In the genomic region with DNA sequence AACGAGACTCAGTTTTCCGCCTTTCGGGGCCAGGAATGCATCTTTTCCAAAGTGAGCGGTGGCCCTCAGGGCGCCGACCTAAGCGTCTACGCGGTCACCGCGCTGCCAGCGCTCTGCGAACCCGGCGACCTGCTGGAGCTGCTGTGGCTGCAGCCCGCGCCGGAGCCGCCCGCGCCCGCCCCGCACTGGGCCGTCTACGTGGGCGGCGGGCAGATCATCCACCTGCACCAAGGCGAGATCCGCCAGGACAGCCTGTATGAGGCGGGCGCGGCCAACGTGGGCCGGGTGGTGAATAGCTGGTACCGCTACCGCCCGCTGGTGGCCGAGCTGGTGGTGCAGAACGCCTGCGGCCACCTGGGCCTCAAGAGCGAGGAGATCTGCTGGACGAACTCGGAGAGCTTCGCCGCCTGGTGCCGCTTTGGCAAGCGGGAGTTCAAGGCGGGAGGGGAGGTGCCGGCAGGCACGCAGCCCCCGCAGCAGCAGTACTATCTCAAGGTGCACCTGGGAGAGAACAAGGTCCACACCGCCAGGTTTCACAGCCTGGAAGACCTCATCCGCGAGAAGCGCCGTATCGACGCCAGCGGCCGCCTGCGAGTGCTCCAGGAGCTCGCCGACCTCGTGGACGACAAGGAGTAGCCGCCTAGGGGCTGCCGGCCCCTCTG, we compare ENCODE assay signal across 9 cellular contexts. TPM values are rescaled to one million over a fixed set of nuclear protein-coding genes. Genes with fewer than 3 reads are reported as not detected.
DNase-seq lines count a peak whose midpoint lies in the region; ATAC-seq and TF ChIP-seq lines count a peak whose summit lies in the region.
"Had no signal": no experiment of that assay in that cellular context is flagged by ENCODE, and none has a peak within 500 bp of the region (broad histone marks: within the 10 kb centered on the region; RNA-seq: fewer than 3 reads in every experiment).

No MANE protein-coding gene starts in this region.

- H3K36me3 ChIP-seq in PC-9 (ENCODE audit: low read depth), result no peaks in the 10 kb centered on the region
- no peaks in the 10 kb centered on the region for H3K36me3 ChIP-seq in esophagus (ENCODE audit: control insufficient read depth in 2 of 2, insufficient read depth in 2 of 2, low read length in 1 of 2)
- H3K36me3 ChIP-seq in thyroid gland, result no peaks in the 10 kb centered on the region

- no peaks in the 10 kb centered on the region for H3K9me3 Mint-ChIP-seq in mesothelial cell of epicardium

- H3K4me1 ChIP-seq in PC-9 (replicated peaks; ENCODE audit: insufficient read depth) (no peaks in the 10 kb centered on the region), esophagus (ENCODE audit: control insufficient read depth in 2 of 2, insufficient read depth in 2 of 2, low read length in 1 of 2) (no peaks in the 10 kb centered on the region), thyroid gland (peaks cover 15 to 32% of the 10 kb centered on the region in 2 donors)

- DNase-seq in GM10248 (ENCODE audit: extremely low spot score) (peak; percentile 64), PC-9 (peak in 1 of 2 experiments; percentile 70), mesothelial cell of epicardium (ENCODE audit: low spot score in 2 of 2, unreplicated experiment in 2 of 2) (peak; percentile 53 to 78), thyroid gland (peak; percentile 89 to 92)

- H4K20me1 ChIP-seq in PC-9 (ENCODE audit: insufficient read depth), result no peaks in the 10 kb centered on the region

- POLR2A ChIA-PET in GM10248 (lab: Yijun Ruan, JAX), result no interaction called here
- POLR2A ChIA-PET in PC-9 (lab: Charles Lee; ENCODE audit: unreplicated experiment), result interaction anchor here (0.6 kb wide), 1 partner anchor 79 kb away, joined by 11 read pairs; no protein-coding TSS in a partner anchor

- H3K9me3 ChIP-seq in PC-9 (ENCODE audit: insufficient read depth, low read depth), result no peaks in the 10 kb centered on the region
- no peaks in the 10 kb centered on the region for H3K9me3 ChIP-seq in esophagus (ENCODE audit: control insufficient read depth in 2 of 2, insufficient read depth in 1 of 2, low read depth in 1 of 2, low read length in 1 of 2)
- H3K9me3 ChIP-seq in thyroid gland, result no peaks in the 10 kb centered on the region

- ATAC-seq in HG03520 (IDR thresholded peaks at IDR 0.05; ENCODE audit: unreplicated experiment) (peak; percentile 62), HG03039 (IDR thresholded peaks at IDR 0.05; ENCODE audit: unreplicated experiment) (no peak), HG03095 (IDR thresholded peaks at IDR 0.05; ENCODE audit: unreplicated experiment) (no peak)

- H3K9me2 ChIP-seq in PC-9 (ENCODE audit: insufficient read depth), result no peaks in the 10 kb centered on the region

- 2 to 4% methylated on average over 61 to 67 of the region's 67 CpGs for WGBS in esophagus, 2 donors
- WGBS in thyroid gland, 2 donors, result 1 to 9% methylated on average over 7 to 26 of the region's 67 CpGs

- H3K4me2 ChIP-seq in PC-9, result peak overlapping the region; percentile 71

- CTCF ChIA-PET in GM10248 (lab: Yijun Ruan, JAX) (no interaction called here), PC-9 (lab: Charles Lee) (interaction anchor here (0.5 to 1.4 kb wide), 2 partner anchors 46 to 147 kb away, joined by 3 to 6 read pairs; no protein-coding TSS in a partner anchor)

- BruUV-seq in PC-9 (replicated peaks; lab: Mats Ljungman, UMichigan), result no TSS peak

- TF ChIP-seq CTCF in GM10248 (IDR thresholded peaks at IDR 0.05; ENCODE audit: control extremely low read depth, extremely low read depth, low read depth, missing control alignments), result no peak
- TF ChIP-seq CTCF in PC-9 (conservative IDR thresholded peaks at IDR 0.05), result peak; percentile 51
- TF ChIP-seq CTCF in mesothelial cell of epicardium (IDR thresholded peaks at IDR 0.05; ENCODE audit: unreplicated experiment), result peak; percentile 72
- TF ChIP-seq CTCF in thyroid gland (IDR thresholded peaks at IDR 0.05), result peak; percentile 48 to 81 (median 62)

- H3K4me3 Mint-ChIP-seq in mesothelial cell of epicardium, result peak overlapping the region; percentile 72

- no peaks in the 10 kb centered on the region for H3K36me3 Mint-ChIP-seq in mesothelial cell of epicardium

- H3K27ac ChIP-seq in PC-9, result no peak overlapping the region
- peak overlapping the region; percentile 67 to 91 for H3K27ac ChIP-seq in esophagus (ENCODE audit: low read depth in 2 of 2, low read length in 1 of 2)
- H3K27ac ChIP-seq in thyroid gland, result peak overlapping the region; percentile 16 to 82 (median 82)

- peak in 1 of 2 donors; percentile 37 for TF ChIP-seq POLR2A in thyroid gland (IDR thresholded peaks at IDR 0.05)

- peaks cover 24% of the 10 kb centered on the region for H3K4me1 Mint-ChIP-seq in mesothelial cell of epicardium

- intact Hi-C loops in PC-9 (cut with micrococcal nuclease; ENCODE audit: unreplicated experiment) (loop anchor here (1.0 to 10.0 kb wide), 5 partner anchors 110 to 950 kb away; no protein-coding TSS in a partner anchor), thyroid gland (cut with DNase I) (no loop called here)

- peak overlapping the region; percentile 52; the same call in 1 of the 2 replicates for H3K4me3 ChIP-seq in PC-9
- peak overlapping the region; percentile 59 to 64 for H3K4me3 ChIP-seq in esophagus (ENCODE audit: low read depth in 1 of 2, low read length in 2 of 2)
- H3K4me3 ChIP-seq in thyroid gland (replicated peaks in 1 of 3), result peak overlapping the region; percentile 7 to 40 (median 16)

- peak overlapping the region; percentile 61 for H3K27ac Mint-ChIP-seq in mesothelial cell of epicardium

- H3K27me3 Mint-ChIP-seq in mesothelial cell of epicardium (ENCODE audit: low read depth), result peaks cover 89% of the 10 kb centered on the region

- H3K27me3 ChIP-seq in PC-9 (ENCODE audit: insufficient read depth, low read depth), result peaks cover 18% of the 10 kb centered on the region; the same call in 1 of the 2 replicates
- H3K27me3 ChIP-seq in esophagus (ENCODE audit: control insufficient read depth in 1 of 2, insufficient read depth in 2 of 2, low read length in 2 of 2), result no peaks in the 10 kb centered on the region
- no peaks in the 10 kb centered on the region for H3K27me3 ChIP-seq in thyroid gland

- no peaks in the 10 kb centered on the region for H3F3A ChIP-seq in PC-9 (ENCODE audit: insufficient read depth, low read depth)

- H2AFZ ChIP-seq in PC-9, result peak overlapping the region; percentile 80

- H3K79me2 ChIP-seq in PC-9 (ENCODE audit: low read depth), result no peaks in the 10 kb centered on the region

RNA-seq across cellular contexts. Expression of gene LRATD1, which starts 1.8 kb away (rescaled TPM):
- total RNA-seq in PC-9 (2021) (3.8 TPM in 2 replicates), mesothelial cell of epicardium (2.2 to 2.6 TPM (median 2.4 TPM) in 3 replicates), thyroid gland (10 to 100 TPM in 3 of 4 donors, 1 to 10 TPM in 1; 9.2 to 21.1 (median 10.8) TPM)
- polyA plus RNA-seq in esophagus, result 10 to 100 TPM; 23.1 to 25.8 TPM
- total RNA-seq: T-helper 2 cell treated with Interferon-gamma antibody and Interleukin-4, amounts not matched to agents 100 ng/mL and 5 ng/mL, for 36 hours had no signal
